Comparison of ENCODE assay signal across 38 cellular contexts in genomic region chr3:167382127-167382526, GRCh38. TPM values are rescaled to one million over a fixed set of nuclear protein-coding genes. Genes with fewer than 3 reads are reported as not detected.
"Had no signal": no experiment of that assay in that cellular context is flagged by ENCODE, and none has a peak within 500 bp of the region (broad histone marks: within the 10 kb centered on the region; RNA-seq: fewer than 3 reads in every experiment).

No MANE protein-coding gene starts in this region.

- H3K9me3 ChIP-seq: MG63 had no signal

- DNase-seq: Karpas-422, Kasumi-1, KG1, MG63, MM.1S, MV-4-11, NCI-H1048, NCI-H1092, NCI-H1092 treated with DMSO at 0.1 percent for 48 hours, NCI-H1105, NCI-H1105 treated with DMSO at 0.1 percent for 48 hours, NCI-H1417, NCI-H1417 treated with DMSO at 0.1 percent for 48 hours, NCI-H1436, NCI-H1436 treated with DMSO at 0.1 percent for 48 hours, NCI-H146, NCI-H1694, NCI-H1694 treated with DMSO at 0.1 percent for 48 hours, NCI-H187, NCI-H187 treated with DMSO at 0.1 percent for 48 hours, NCI-H1930, NCI-H2029, NCI-H2029 treated with DMSO at 0.1 percent for 48 hours, NCI-H2081, NCI-H2081 treated with DMSO at 0.1 percent for 48 hours, NCI-H2107, NCI-H2171, NCI-H2171 treated with DMSO at 0.1 percent for 48 hours, NCI-H2227 treated with DMSO at 0.1 percent for 48 hours, NCI-H226, NCI-H345, NCI-H446, NCI-H446 treated with DMSO at 0.1 percent for 48 hours, NCI-H510A had no signal

- H3K27me3 ChIP-seq: MG63 had no signal

- H3K36me3 ChIP-seq: MG63 had no signal

- H3K4me2 ChIP-seq: KMS-11 had no signal

- H3K4me3 ChIP-seq: MG63 had no signal

- H3K9ac ChIP-seq: KMS-11 had no signal

- H3K27ac ChIP-seq: KMS-11 had no signal

RNA-seq across cellular contexts. Expression of gene ZBBX, which starts 2.0 kb away (rescaled TPM):
- total RNA-seq: LHCN-M2, M059J, MCF 10A had no signal
